In genomic region chr16:22609798-22610197, GRCh38 we compare ENCODE assay signal across 7 cellular contexts.
DNase-seq lines count a peak whose midpoint lies in the region; ATAC-seq and TF ChIP-seq lines count a peak whose summit lies in the region.
"Not testable (repeated sequence)": the region's sequence is repeated elsewhere in the genome, so short reads cannot be mapped to it uniquely, and the experiment has no call there.

No MANE protein-coding gene starts in this region.

- H3K4me1 Mint-ChIP-seq in naive thymus-derived CD4-positive, alpha-beta T cell: not testable (repeated sequence)

- peaks cover 0 to 11% (median 6%) of the 10 kb centered on the region in 11 donors for H3K9me3 ChIP-seq in heart right ventricle
- peaks cover 0 to 11% of the 10 kb centered on the region in 2 donors for H3K9me3 ChIP-seq in left lung
- H3K9me3 ChIP-seq in naive thymus-derived CD4-positive, alpha-beta T cell (ENCODE audit: control insufficient read depth in 2 of 3, low read length in 3 of 3); upper lobe of right lung: not testable (repeated sequence)

- intact Hi-C loops in heart right ventricle (cut with DNase I); left ventricle myocardium superior (cut with micrococcal nuclease); left lung (cut with DNase I); naive thymus-derived CD4-positive, alpha-beta T cell (cut with micrococcal nuclease); sciatic nerve (cut with DNase I); upper lobe of right lung (cut with DNase I): not testable (repeated sequence)

- not testable (repeated sequence) for H3K36me3 Mint-ChIP-seq in naive thymus-derived CD4-positive, alpha-beta T cell

- H3K4me1 ChIP-seq in heart right ventricle; left lung; naive thymus-derived CD4-positive, alpha-beta T cell (ENCODE audit: control insufficient read depth in 2 of 2, insufficient read depth in 2 of 2, low read length in 2 of 2); upper lobe of right lung: not testable (repeated sequence)

- TF ChIP-seq CTCF in heart right ventricle (IDR thresholded peaks at IDR 0.05); left lung (IDR thresholded peaks at IDR 0.05); upper lobe of right lung (IDR thresholded peaks at IDR 0.05): not testable (repeated sequence)

- 14 to 100% methylated on average over 1 of the region's 2 CpGs for WGBS in heart right ventricle, 2 donors

- peaks cover 0 to 14% (median 5%) of the 10 kb centered on the region in 5 donors for H3K27me3 Mint-ChIP-seq in naive thymus-derived CD4-positive, alpha-beta T cell

- not testable (repeated sequence) for DNase-seq in heart right ventricle; left ventricle myocardium superior; left lobe of liver (ENCODE audit: low spot score); left lung; naive thymus-derived CD4-positive, alpha-beta T cell; sciatic nerve (ENCODE audit: low spot score); upper lobe of right lung

- ATAC-seq in heart right ventricle (peak in 5 of 8 donors; percentile 9 to 39 (median 20)), left ventricle myocardium superior (peak; percentile 41), left lobe of liver (peak; percentile 38), left lung (peak; percentile 49), sciatic nerve (peak; percentile 59), upper lobe of right lung (peak; percentile 74)
- ATAC-seq in naive thymus-derived CD4-positive, alpha-beta T cell: peak; percentile 36

- not testable (repeated sequence) for H3K4me3 Mint-ChIP-seq in naive thymus-derived CD4-positive, alpha-beta T cell

- H3K27me3 ChIP-seq in heart right ventricle; left lung; naive thymus-derived CD4-positive, alpha-beta T cell (ENCODE audit: control insufficient read depth in 2 of 2, insufficient read depth in 2 of 2, low read length in 2 of 2); upper lobe of right lung: not testable (repeated sequence)

- CTCF ChIA-PET in naive thymus-derived CD4-positive, alpha-beta T cell (lab: Charles Lee): not testable (repeated sequence)

- H3K36me3 ChIP-seq in heart right ventricle; left lung; naive thymus-derived CD4-positive, alpha-beta T cell (ENCODE audit: control insufficient read depth in 2 of 3, insufficient read depth in 3 of 3, low read length in 3 of 3); upper lobe of right lung: not testable (repeated sequence)

- not testable (repeated sequence) for H3K27ac Mint-ChIP-seq in naive thymus-derived CD4-positive, alpha-beta T cell

- not testable (repeated sequence) for H3K4me3 ChIP-seq in heart right ventricle; left lung; naive thymus-derived CD4-positive, alpha-beta T cell (ENCODE audit: low read length); upper lobe of right lung

- not testable (repeated sequence) for H3K9me3 Mint-ChIP-seq in naive thymus-derived CD4-positive, alpha-beta T cell

- H3K27ac ChIP-seq in heart right ventricle; left lung; naive thymus-derived CD4-positive, alpha-beta T cell (ENCODE audit: low read depth, low read length); upper lobe of right lung: not testable (repeated sequence)

- POLR2A ChIA-PET in naive thymus-derived CD4-positive, alpha-beta T cell (lab: Charles Lee): not testable (repeated sequence)

Comparison
In these comparisons a context has a peak if more than half of its experiments do, and no peak if none do; other contexts are left out.
1. ATAC-seq: peak in every context shown above with its lines; median percentile 74 in upper lobe of right lung; 59 in sciatic nerve; 49 in left lung; 41 in left ventricle myocardium superior; 38 in left lobe of liver; 36 in naive thymus-derived CD4-positive, alpha-beta T cell; 20 in heart right ventricle.